29 cellular contexts compared by ENCODE assay signal in the genomic region with DNA sequence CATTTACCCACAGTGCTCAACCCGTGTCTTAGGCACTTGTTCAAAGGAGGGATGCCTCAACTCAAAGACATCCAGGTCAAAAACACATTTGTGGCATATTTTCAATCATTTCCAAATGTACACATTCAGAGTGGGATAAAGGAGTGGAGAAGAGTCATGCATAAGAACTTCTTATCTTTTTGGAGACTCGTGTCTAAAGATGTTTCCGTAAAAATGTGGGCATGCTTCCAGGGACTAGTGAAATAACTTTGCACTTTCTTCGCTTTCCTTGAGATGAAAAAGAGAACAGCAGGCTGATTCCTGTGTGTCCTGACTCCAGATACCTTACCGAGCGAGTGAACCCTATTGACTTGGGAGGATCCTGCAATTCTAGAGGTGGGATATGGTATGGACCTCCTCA.
"Had no signal": no experiment of that assay in that cellular context is flagged by ENCODE, and none has a peak within 500 bp of the region (broad histone marks: within the 10 kb centered on the region; RNA-seq: fewer than 3 reads in every experiment).

No MANE protein-coding gene starts in this region.

- H3K9me3 Mint-ChIP-seq: activated B cell treated with CpG ODN at 0.5 μM for 24 hours; activated CD4-positive, alpha-beta memory T cell treated with anti-CD3 and anti-CD28 coated beads for 36 hours had no signal

- H3K27ac Mint-ChIP-seq: activated B cell treated with CpG ODN at 0.5 μM for 24 hours; activated CD4-positive, alpha-beta memory T cell treated with anti-CD3 and anti-CD28 coated beads for 36 hours; activated CD4-positive, alpha-beta T cell treated with anti-CD3 and anti-CD28 coated beads, Interleukin-2, amount 10 ng/mL, durations not matched to agents 7 days and 5 days; activated naive CD8-positive, alpha-beta T cell treated with anti-CD3 and anti-CD28 coated beads, Interleukin-2, amount 10 ng/mL, durations not matched to agents 7 days and 5 days; activated T-cell treated with anti-CD3 and anti-CD28 coated beads, Interleukin-2, amount 50 U/mL, for 72 hours; activated T-helper 2 cell treated with anti-CD3 and anti-CD28 coated beads, Interferon-gamma antibody, Interleukin-2, Interleukin-4, amounts not matched to agents 10 μg/mL and 5 μg/mL and 100 μg/mL, durations not matched to agents 14 hours and 24 hours and 36 hours; T-cell had no signal

- H3K4me1 ChIP-seq: adrenal gland, body of pancreas had no signal

- H3K4me3 ChIP-seq: adrenal gland, body of pancreas, cardiac muscle cell, SK-N-MC had no signal

- H3K4me1 Mint-ChIP-seq: activated B cell treated with CpG ODN at 0.5 μM for 24 hours; activated CD4-positive, alpha-beta T cell treated with anti-CD3 and anti-CD28 coated beads, Interleukin-2, amount 10 ng/mL, durations not matched to agents 7 days and 5 days; activated naive CD8-positive, alpha-beta T cell treated with anti-CD3 and anti-CD28 coated beads, Interleukin-2, amount 10 ng/mL, durations not matched to agents 7 days and 5 days; T-cell had no signal

- H3K4me3 Mint-ChIP-seq: activated B cell treated with CpG ODN at 0.5 μM for 24 hours; activated CD4-positive, alpha-beta memory T cell treated with anti-CD3 and anti-CD28 coated beads for 36 hours; activated CD4-positive, alpha-beta T cell treated with anti-CD3 and anti-CD28 coated beads, Interleukin-2, amount 10 ng/mL, durations not matched to agents 7 days and 5 days; activated naive CD8-positive, alpha-beta T cell treated with anti-CD3 and anti-CD28 coated beads, Interleukin-2, amount 10 ng/mL, durations not matched to agents 7 days and 5 days; activated T-cell treated with anti-CD3 and anti-CD28 coated beads, Interleukin-2, amount 50 U/mL, for 72 hours; T-cell had no signal

- H3K36me3 ChIP-seq: adrenal gland, cardiac muscle cell had no signal

- H3K27me3 Mint-ChIP-seq: activated B cell treated with CpG ODN at 0.5 μM for 24 hours; activated CD4-positive, alpha-beta memory T cell treated with anti-CD3 and anti-CD28 coated beads for 36 hours; activated CD4-positive, alpha-beta T cell treated with anti-CD3 and anti-CD28 coated beads, Interleukin-2, amount 10 ng/mL, durations not matched to agents 7 days and 5 days; activated naive CD8-positive, alpha-beta T cell treated with anti-CD3 and anti-CD28 coated beads, Interleukin-2, amount 10 ng/mL, durations not matched to agents 7 days and 5 days had no signal

- H3K9me3 ChIP-seq: adrenal gland, body of pancreas had no signal

- H3K36me3 Mint-ChIP-seq: activated CD4-positive, alpha-beta memory T cell treated with anti-CD3 and anti-CD28 coated beads for 36 hours; activated naive CD8-positive, alpha-beta T cell treated with anti-CD3 and anti-CD28 coated beads, Interleukin-2, amount 10 ng/mL, durations not matched to agents 7 days and 5 days; T-cell had no signal

- H3K27me3 ChIP-seq: adrenal gland, body of pancreas, cardiac muscle cell had no signal

- DNase-seq: activated B cell treated with CpG ODN at 0.5 μM for 24 hours; activated CD4-positive, alpha-beta memory T cell treated with anti-CD3 and anti-CD28 coated beads for 36 hours; activated CD4-positive, alpha-beta T cell treated with anti-CD3 and anti-CD28 coated beads, Interleukin-2, amount 10 ng/mL, durations not matched to agents 7 days and 5 days; activated gamma-delta T cell treated with Interleukin-2 at 50 U/mL for 16 hours; activated naive CD4-positive, alpha-beta T cell treated with anti-CD3 and anti-CD28 coated beads, Interleukin-2, amount 50 U/mL, for 16 hours; activated naive CD8-positive, alpha-beta T cell treated with anti-CD3 and anti-CD28 coated beads, Interleukin-2, amount 10 ng/mL, durations not matched to agents 7 days and 5 days; activated T-cell treated with anti-CD3 and anti-CD28 coated beads for 4 hours; activated T-cell treated with anti-CD3 and anti-CD28 coated beads, Interleukin-2, amount 50 U/mL, for 72 hours; adrenal gland; aorta; body of pancreas; Karpas-422; NCI-H1105 treated with DMSO at 0.1 percent for 48 hours; NCI-H1436 treated with DMSO at 0.1 percent for 48 hours; NCI-H187; NCI-H2081; NCI-H2171; NCI-H2227 treated with DMSO at 0.1 percent for 48 hours; NCI-H446 treated with DMSO at 0.1 percent for 48 hours; NCI-H524 treated with DMSO at 0.1 percent for 48 hours; NCI-H748 treated with DMSO at 0.1 percent for 48 hours; RPMI8226; T-cell; T-helper 2 cell; T1000 had no signal

- ATAC-seq: activated T-cell treated with anti-CD3 and anti-CD28 coated beads, Interleukin-2, amount 50 U/mL, for 72 hours; body of pancreas; Right ventricle myocardium inferior; T-cell had no signal

- H3K27ac ChIP-seq: adrenal gland, body of pancreas, cardiac muscle cell, SK-N-MC had no signal
